Comparison of ENCODE assay signal across 1 cellular context in genomic region chr13:24627090-24627714, GRCh38.
TF ChIP-seq lines count a peak whose summit lies in the region.

No MANE protein-coding gene starts in this region.

TF ChIP-seq in H1, 55 proteins besides CTCF, POLR2A, EP300 and RAD21:
- no peak for TF ChIP-seq SP4 (IDR thresholded peaks at IDR 0.05; ENCODE audit: low read length)
- no peak for TF ChIP-seq CBX8 (IDR thresholded peaks at IDR 0.05; ENCODE audit: borderline replicate concordance, low read depth, low read length)
- 0 out of 4 replicates have a peak, but pooled peaks of 1 of the 2 experiments have one; percentile 37 for TF ChIP-seq SIN3A (conservative IDR thresholded peaks at IDR 0.05 in 1 of 2, IDR thresholded peaks at IDR 0.05 in 1 of 2; ENCODE audit: low read depth in 1 of 2, low read length in 2 of 2)
- TF ChIP-seq TAF7 (optimal IDR thresholded peaks at IDR 0.05; ENCODE audit: borderline replicate concordance, low read depth, low read length) = peak; percentile 34
- no peak for TF ChIP-seq TEAD4 (IDR thresholded peaks at IDR 0.05; ENCODE audit: low read depth, low read length)
- 0 out of 2 replicates have a peak, but pooled peaks have one; percentile 41 for TF ChIP-seq TAF1 (IDR thresholded peaks at IDR 0.05; ENCODE audit: low read depth, low read length)
- TF ChIP-seq TBP (IDR thresholded peaks at IDR 0.05; ENCODE audit: low read depth, low read length) = peak; percentile 57; the same call in 1 of the 2 replicates
- TF ChIP-seq GABPA (IDR thresholded peaks at IDR 0.05; ENCODE audit: borderline replicate concordance, insufficient read depth, low read length) = no peak
- no peak for TF ChIP-seq EZH2 (IDR thresholded peaks at IDR 0.05; ENCODE audit: low read depth, low read length, severe bottlenecking)
- 0 out of 2 replicates have a peak, but pooled peaks have one; percentile 44 for TF ChIP-seq CREB1 (IDR thresholded peaks at IDR 0.05)
- no peak for TF ChIP-seq SUZ12 (IDR thresholded peaks at IDR 0.05; ENCODE audit: low read length)
- TF ChIP-seq, protein P1, sequence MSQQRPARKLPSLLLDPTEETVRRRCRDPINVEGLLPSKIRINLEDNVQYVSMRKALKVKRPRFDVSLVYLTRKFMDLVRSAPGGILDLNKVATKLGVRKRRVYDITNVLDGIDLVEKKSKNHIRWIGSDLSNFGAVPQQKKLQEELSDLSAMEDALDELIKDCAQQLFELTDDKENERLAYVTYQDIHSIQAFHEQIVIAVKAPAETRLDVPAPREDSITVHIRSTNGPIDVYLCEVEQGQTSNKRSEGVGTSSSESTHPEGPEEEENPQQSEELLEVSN (IDR thresholded peaks at IDR 0.05) = peak; percentile 29; the same call in 1 of the 2 replicates
- 0 out of 2 replicates have a peak, but pooled peaks have one; percentile 37 for TF ChIP-seq YY1 (IDR thresholded peaks at IDR 0.05; ENCODE audit: low read depth, low read length)
- TF ChIP-seq USF2 (IDR thresholded peaks at IDR 0.05; ENCODE audit: low read length) = 0 out of 2 replicates have a peak, but pooled peaks have one; percentile 7
- TF ChIP-seq, protein P2, sequence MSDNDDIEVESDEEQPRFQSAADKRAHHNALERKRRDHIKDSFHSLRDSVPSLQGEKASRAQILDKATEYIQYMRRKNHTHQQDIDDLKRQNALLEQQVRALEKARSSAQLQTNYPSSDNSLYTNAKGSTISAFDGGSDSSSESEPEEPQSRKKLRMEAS (IDR thresholded peaks at IDR 0.05) = peak; percentile 55; the same call in 1 of the 2 replicates
